8 cellular contexts compared by ENCODE assay signal in the genomic region with DNA sequence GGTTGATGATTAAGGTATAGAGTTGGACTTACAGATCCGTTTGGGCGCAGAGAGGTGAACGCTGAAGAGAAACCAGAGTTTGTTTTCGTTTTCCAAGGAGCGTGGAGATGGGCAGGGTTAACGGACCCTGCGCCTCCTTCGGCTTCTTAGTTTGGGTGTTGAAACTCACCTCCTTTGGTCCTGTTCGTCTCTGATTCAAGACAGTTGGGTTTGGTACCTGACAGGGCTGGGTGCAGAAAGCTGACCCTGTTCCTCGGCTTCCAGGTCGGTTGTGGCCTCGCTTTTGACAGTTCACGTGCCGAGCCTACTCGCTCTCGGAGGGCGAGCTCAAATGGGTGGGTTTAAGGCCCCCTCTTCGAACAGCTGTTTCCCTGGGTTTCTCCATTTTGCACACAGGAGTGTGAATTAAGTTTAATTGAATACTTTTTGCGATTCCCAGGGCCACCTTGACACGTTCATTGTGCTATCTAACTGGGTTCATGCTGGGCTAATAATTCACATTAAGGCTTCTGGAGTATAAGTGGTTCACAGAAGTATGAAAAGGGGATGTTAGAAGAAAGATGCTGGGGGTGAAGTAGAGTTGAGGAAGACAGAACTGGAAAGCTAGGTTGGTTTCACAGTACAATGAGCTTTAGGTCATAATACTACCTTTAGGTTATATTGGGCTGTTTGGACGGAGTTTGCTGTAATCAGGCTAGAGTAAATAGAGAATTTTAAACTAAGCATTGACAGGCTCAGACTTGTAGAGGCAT.
DNase-seq lines count a peak whose midpoint lies in the region; ATAC-seq and FAIRE-seq lines count a peak whose summit lies in the region.

No MANE protein-coding gene starts in this region.

- H3K4me3 Mint-ChIP-seq in activated T-cell treated with anti-CD3 and anti-CD28 coated beads, Interleukin-2, amount 50 U/mL, for 24 hours, result no peak overlapping the region

- no peaks in the 10 kb centered on the region for H3K27me3 Mint-ChIP-seq in activated T-cell treated with anti-CD3 and anti-CD28 coated beads, Interleukin-2, amount 50 U/mL, for 24 hours

- peak overlapping the region; percentile 70 for H3K9ac ChIP-seq in HUES48 (ENCODE audit: low read depth, low read length)

- peak overlapping the region; percentile 98 for H3K4me3 ChIP-seq in HUES48 (ENCODE audit: low read depth, low read length)
- peak overlapping the region; percentile 98 for H3K4me3 ChIP-seq in iPS-11a (ENCODE audit: low read depth, low read length)

- peaks cover 21% of the 10 kb centered on the region for H3K36me3 ChIP-seq in HUES48 (ENCODE audit: control insufficient read depth, insufficient read depth, low read length)

- peaks cover 32% of the 10 kb centered on the region for H3K4me1 Mint-ChIP-seq in activated T-cell treated with anti-CD3 and anti-CD28 coated beads, Interleukin-2, amount 50 U/mL, for 24 hours (ENCODE audit: low read depth)

- H3K36me3 Mint-ChIP-seq in activated T-cell treated with anti-CD3 and anti-CD28 coated beads, Interleukin-2, amount 50 U/mL, for 24 hours (ENCODE audit: low read depth), result peaks cover 39% of the 10 kb centered on the region

- ATAC-seq in HG03097 (IDR thresholded peaks at IDR 0.05; ENCODE audit: low FRiP score, unreplicated experiment), result no peak

- no peaks in the 10 kb centered on the region for H3K9me3 Mint-ChIP-seq in activated T-cell treated with anti-CD3 and anti-CD28 coated beads, Interleukin-2, amount 50 U/mL, for 24 hours

- H3K9me3 ChIP-seq in HUES48 (ENCODE audit: control insufficient read depth, insufficient read depth, low read length), result no peaks in the 10 kb centered on the region

- H3K27ac Mint-ChIP-seq in activated T-cell treated with anti-CD3 and anti-CD28 coated beads, Interleukin-2, amount 50 U/mL, for 24 hours, result no peak overlapping the region

- H3K27ac ChIP-seq in HUES48 (ENCODE audit: low read depth, low read length), result peak overlapping the region; percentile 100

- peaks cover 17% of the 10 kb centered on the region for H3K4me1 ChIP-seq in HUES48 (ENCODE audit: control insufficient read depth, insufficient read depth, low read length)

- peak; percentile 14 for DNase-seq in activated T-cell treated with anti-CD3 and anti-CD28 coated beads for 24 hours (ENCODE audit: low read depth)
- DNase-seq in activated T-cell treated with anti-CD3 and anti-CD28 coated beads, Interleukin-2, amount 50 U/mL, for 24 hours, result no peak
- peak; percentile 25 for DNase-seq in activated CD8-positive, alpha-beta memory T cell treated with anti-CD3 and anti-CD28 coated beads, Interleukin-2, amount 50 U/mL, for 4 hours
- DNase-seq in stimulated activated CD8-positive, alpha-beta memory T cell treated with anti-CD3 and anti-CD28 coated beads, Interleukin-4, amount 100 ng/mL, for 24 hours (ENCODE audit: low read depth), result peak; percentile 2
- no peak for DNase-seq in GM19239 (ENCODE audit: insufficient read length, low spot score)

- FAIRE-seq in GM19239 (lab: Jason Lieb, UNC), result no peak

- H3K27me3 ChIP-seq in HUES48 (ENCODE audit: control insufficient read depth, insufficient read depth, low read length), result no peaks in the 10 kb centered on the region

Comparison
In these comparisons a context has a peak if more than half of its experiments do, and no peak if none do; other contexts are left out.
1. DNase-seq: peak in activated T-cell treated with anti-CD3 and anti-CD28 coated beads for 24 hours (single experiment), activated CD8-positive, alpha-beta memory T cell treated with anti-CD3 and anti-CD28 coated beads, Interleukin-2, amount 50 U/mL, for 4 hours (single experiment) and stimulated activated CD8-positive, alpha-beta memory T cell treated with anti-CD3 and anti-CD28 coated beads, Interleukin-4, amount 100 ng/mL, for 24 hours (single experiment); none in activated T-cell treated with anti-CD3 and anti-CD28 coated beads, Interleukin-2, amount 50 U/mL, for 24 hours (single experiment) and GM19239 (single experiment).